In genomic region chr2:109021895-109022300, GRCh38 we compare ENCODE assay signal across 20 cellular contexts. TPM values are rescaled to one million over a fixed set of nuclear protein-coding genes. Genes with fewer than 3 reads are reported as not detected.
DNase-seq lines count a peak whose midpoint lies in the region; ATAC-seq, FAIRE-seq and TF ChIP-seq lines count a peak whose summit lies in the region.
"Had no signal": no experiment of that assay in that cellular context is flagged by ENCODE, and none has a peak within 500 bp of the region (broad histone marks: within the 10 kb centered on the region; RNA-seq: fewer than 3 reads in every experiment).

No MANE protein-coding gene starts in this region.

- peak overlapping the region; percentile 72; the same call in 1 of the 2 replicates for H2BK20ac ChIP-seq in H1 (ENCODE audit: low read length)

- TF ChIP-seq POLR2A in H1 (IDR thresholded peaks at IDR 0.05; ENCODE audit: control extremely low read depth in 1 of 2, low read depth in 2 of 2, low read length in 2 of 2) = no peak

- no peaks in the 10 kb centered on the region for H3F3A ChIP-seq in GM23338 (replicated peaks; ENCODE audit: low read depth)

- no peaks in the 10 kb centered on the region for H3K36me3 Mint-ChIP-seq in GM23338 (ENCODE audit: low read depth)
- H3K36me3 Mint-ChIP-seq: CD4-positive, alpha-beta memory T cell had no signal

- H4K20me1 ChIP-seq in GM23338 (replicated peaks; ENCODE audit: insufficient read depth) (no peaks in the 10 kb centered on the region), H1 (replicated peaks in 1 of 2; ENCODE audit: control insufficient read depth in 1 of 2, insufficient read depth in 2 of 2, low read length in 2 of 2) (no peaks in the 10 kb centered on the region), Karpas-422 (ENCODE audit: insufficient read depth, low read depth, low read length) (no peaks in the 10 kb centered on the region)

- H3K4ac ChIP-seq in H1 (replicated peaks; ENCODE audit: insufficient read length, low read depth, low read length) (no peak overlapping the region), neuronal stem cell (ENCODE audit: low read length) (no peak overlapping the region)

- H3K36me3 ChIP-seq in GM23338 (ENCODE audit: insufficient read depth) (no peaks in the 10 kb centered on the region), H1 (ENCODE audit: control insufficient read depth in 2 of 4, insufficient read depth in 4 of 4, low read length in 3 of 4) (no peaks in the 10 kb centered on the region), liver (ENCODE audit: control insufficient read depth in 4 of 4, insufficient read depth in 3 of 4, low read depth in 1 of 4, low read length in 3 of 4) (no peaks in the 10 kb centered on the region), neuronal stem cell (replicated peaks in 1 of 2; ENCODE audit: control insufficient read depth in 2 of 2, insufficient read depth in 2 of 2, low read length in 2 of 2) (no peaks in the 10 kb centered on the region), Karpas-422 (ENCODE audit: insufficient read depth, low read length) (no peaks in the 10 kb centered on the region)
- H3K36me3 ChIP-seq: BE2C had no signal

- CTCF ChIA-PET in H1 (lab: Charles Lee; ENCODE audit: partially characterized antibody) = interaction anchor here (0.8 kb wide), 1 partner anchor 10 kb away, joined by 3 read pairs; no protein-coding TSS in a partner anchor

- ATAC-seq in GM23338 (peak; percentile 64), HG03025 (IDR thresholded peaks at IDR 0.05; ENCODE audit: low FRiP score, unreplicated experiment) (no peak), GM21528 (IDR thresholded peaks at IDR 0.05; ENCODE audit: low FRiP score, unreplicated experiment) (no peak)
- ATAC-seq: HCT116 had no signal

- H3K4me3 ChIP-seq in GM23338 (no peak overlapping the region), H1 (ENCODE audit: extremely low read depth in 1 of 4, insufficient read depth in 2 of 4, low read depth in 3 of 4, low read length in 4 of 4) (no peak overlapping the region), liver (ENCODE audit: low read depth in 1 of 3, low read length in 3 of 3) (no peak overlapping the region), neuronal stem cell (ENCODE audit: low read length in 2 of 2) (no peak overlapping the region), Karpas-422 (ENCODE audit: low read length) (no peak overlapping the region)

- FAIRE-seq in H1 (lab: Jason Lieb, UNC) = no peak
- FAIRE-seq: A204.1, GM12892, H54 had no signal

- H3K9ac ChIP-seq in H1 (replicated peaks in 1 of 4; ENCODE audit: extremely low read depth in 1 of 4, low read depth in 3 of 4, low read length in 3 of 4) = no peak overlapping the region
- H3K9ac ChIP-seq in liver (ENCODE audit: low read depth in 1 of 2, low read length in 2 of 2) = no peak overlapping the region
- no peak overlapping the region for H3K9ac ChIP-seq in neuronal stem cell (ENCODE audit: low read depth, low read length, poor library complexity)
- no peak overlapping the region for H3K9ac ChIP-seq in Karpas-422 (ENCODE audit: low read length)

- H2BK12ac ChIP-seq in H1 (ENCODE audit: low read depth, low read length) = 0 out of 2 replicates have a peak overlapping the region, but pooled peaks have one; percentile 68
- H2BK12ac ChIP-seq in neuronal stem cell (ENCODE audit: low read length) = peak overlapping the region; percentile 80

- H3K4me2 ChIP-seq in GM23338 (no peak overlapping the region), H1 (ENCODE audit: insufficient read depth in 1 of 2, low read depth in 2 of 2, low read length in 2 of 2) (no peak overlapping the region), neuronal stem cell (ENCODE audit: insufficient read depth, low read length, poor library complexity, severe bottlenecking) (no peak overlapping the region), Karpas-422 (ENCODE audit: low read depth, low read length, poor library complexity, severe bottlenecking) (no peak overlapping the region)

- no peak overlapping the region for H3K56ac ChIP-seq in H1 (replicated peaks; ENCODE audit: insufficient read length, low read depth, low read length)

- H2BK120ac ChIP-seq in H1 (replicated peaks; ENCODE audit: low read depth, low read length) = no peak overlapping the region
- H2BK120ac ChIP-seq in neuronal stem cell (ENCODE audit: low read depth, low read length) = no peak overlapping the region

- H3K27me3 Mint-ChIP-seq in GM23338 (ENCODE audit: insufficient read depth, low read depth, poor library complexity) = peaks cover 3% of the 10 kb centered on the region
- H3K27me3 Mint-ChIP-seq: CD4-positive, alpha-beta memory T cell had no signal

- no peak for TF ChIP-seq EP300 in H1 (IDR thresholded peaks at IDR 0.05; ENCODE audit: borderline replicate concordance in 1 of 2, low read depth in 2 of 2, low read length in 2 of 2)

- TF ChIP-seq RAD21 in H1 (IDR thresholded peaks at IDR 0.05 in 1 of 2, conservative IDR thresholded peaks at IDR 0.05 in 1 of 2; ENCODE audit: low read depth in 2 of 2, low read length in 2 of 2) (0 out of 4 replicates have a peak, but pooled peaks have one; percentile 1 to 6), liver (IDR thresholded peaks at IDR 0.05) (peak; percentile 65 to 69)

- H2AK5ac ChIP-seq in H1 (ENCODE audit: low read depth, low read length) (no peak overlapping the region; the same call in 1 of the 2 replicates), neuronal stem cell (ENCODE audit: low read depth, low read length) (peak overlapping the region; percentile 95)

- H3K23me2 ChIP-seq in H1 (ENCODE audit: low read depth, low read length) = no peaks in the 10 kb centered on the region

- H3K4me1 ChIP-seq in GM23338 (ENCODE audit: insufficient read depth) (peaks cover 12% of the 10 kb centered on the region; the same call in 1 of the 2 replicates), H1 (replicated peaks in 1 of 4; ENCODE audit: control insufficient read depth in 3 of 4, insufficient read depth in 4 of 4, low read length in 3 of 4) (peaks cover 2 to 13% (median 8%) of the 10 kb centered on the region in 4 experiments), liver (ENCODE audit: control insufficient read depth in 4 of 4, insufficient read depth in 4 of 4, low read length in 3 of 4) (peaks cover 11 to 20% (median 13%) of the 10 kb centered on the region in 4 donors), neuronal stem cell (ENCODE audit: control insufficient read depth in 2 of 2, insufficient read depth in 1 of 2, low read depth in 1 of 2, low read length in 2 of 2) (peaks cover 11 to 18% of the 10 kb centered on the region in 2 donors), Karpas-422 (ENCODE audit: low read length) (no peaks in the 10 kb centered on the region)
- H3K4me1 ChIP-seq: BE2C had no signal

- H4K5ac ChIP-seq in H1 (ENCODE audit: insufficient read length, low read depth, low read length) = no peak overlapping the region

- H3K4me3 Mint-ChIP-seq in GM23338 = no peak overlapping the region
- H3K4me3 Mint-ChIP-seq: CD4-positive, alpha-beta memory T cell had no signal

- H3K18ac ChIP-seq in H1 (ENCODE audit: extremely low read depth, low read length) (no peak overlapping the region), neuronal stem cell (ENCODE audit: low read length) (peak overlapping the region; percentile 73)

- H3K27me3 ChIP-seq in GM23338 (ENCODE audit: insufficient read depth) = no peaks in the 10 kb centered on the region
- H3K27me3 ChIP-seq in H1 (replicated peaks in 1 of 4; ENCODE audit: control insufficient read depth in 3 of 4, extremely low read depth in 1 of 4, insufficient read depth in 3 of 4, low read length in 3 of 4) = peaks cover 0 to 2% (median 0%) of the 10 kb centered on the region in 4 experiments; a peak in 4 of 7 replicates
- no peaks in the 10 kb centered on the region for H3K27me3 ChIP-seq in liver (ENCODE audit: control insufficient read depth in 4 of 4, insufficient read depth in 4 of 4, low read length in 3 of 4)
- H3K27me3 ChIP-seq in neuronal stem cell (ENCODE audit: control insufficient read depth in 3 of 3, insufficient read depth in 3 of 3, low read depth in 1 of 3, low read length in 3 of 3) = peaks cover 0 to 26% (median 11%) of the 10 kb centered on the region in 3 experiments
- no peaks in the 10 kb centered on the region for H3K27me3 ChIP-seq in Karpas-422 (ENCODE audit: low read length)
- H3K27me3 ChIP-seq: BE2C had no signal

- no peak overlapping the region for H3K27ac ChIP-seq in GM23338 (ENCODE audit: low read depth)
- H3K27ac ChIP-seq in H1 (ENCODE audit: low read depth, low read length) = no peak overlapping the region
- H3K27ac ChIP-seq in liver (ENCODE audit: low read depth in 1 of 2, low read length in 2 of 2) = peak overlapping the region; percentile 30 to 81
- H3K27ac ChIP-seq in neuronal stem cell (replicated peaks; ENCODE audit: low read length) = no peak overlapping the region
- no peak overlapping the region for H3K27ac ChIP-seq in Karpas-422 (ENCODE audit: low read length)
- H3K27ac ChIP-seq: C4-2B, HL-60 had no signal

- H3K79me2 ChIP-seq in GM23338 (replicated peaks; ENCODE audit: insufficient read depth) = no peaks in the 10 kb centered on the region
- no peaks in the 10 kb centered on the region for H3K79me2 ChIP-seq in H1 (ENCODE audit: control insufficient read depth in 1 of 2, insufficient read depth in 2 of 2, low read length in 2 of 2)
- H3K79me2 ChIP-seq in Karpas-422 (ENCODE audit: low read length) = no peaks in the 10 kb centered on the region

- no peak overlapping the region for H2BK5ac ChIP-seq in H1 (ENCODE audit: low read depth, low read length)
- H2BK5ac ChIP-seq in neuronal stem cell (ENCODE audit: low read length) = no peak overlapping the region

- H3K14ac ChIP-seq in H1 (ENCODE audit: insufficient read length) (no peak overlapping the region), neuronal stem cell (ENCODE audit: low read length) (peak overlapping the region; percentile 92)

- H2AFZ ChIP-seq in GM23338 = peak overlapping the region; percentile 56
- 0 out of 2 replicates have a peak overlapping the region, but pooled peaks have one; percentile 7 for H2AFZ ChIP-seq in H1 (ENCODE audit: low read length)
- no peak overlapping the region for H2AFZ ChIP-seq in neuronal stem cell (ENCODE audit: low read length)
- H2AFZ ChIP-seq in Karpas-422 (ENCODE audit: low read length) = no peak overlapping the region

- H3K4me1 Mint-ChIP-seq in GM23338 = peaks cover 17% of the 10 kb centered on the region

- H3K9me2 ChIP-seq in GM23338 (ENCODE audit: insufficient read depth) (no peaks in the 10 kb centered on the region), Karpas-422 (replicated peaks; ENCODE audit: insufficient read depth, low read length) (no peaks in the 10 kb centered on the region)

- H3K9me3 Mint-ChIP-seq in GM23338 = no peaks in the 10 kb centered on the region
- H3K9me3 Mint-ChIP-seq: CD4-positive, alpha-beta memory T cell had no signal

- H3K79me1 ChIP-seq in H1 (ENCODE audit: low read depth, low read length) (no peaks in the 10 kb centered on the region; the same call in 1 of the 2 replicates), neuronal stem cell (ENCODE audit: low read depth, low read length) (no peaks in the 10 kb centered on the region)

- POLR2A ChIA-PET in H1 (lab: Charles Lee; ENCODE audit: partially characterized antibody) = no interaction called here

- H2BK15ac ChIP-seq in H1 (ENCODE audit: low read length) (no peak overlapping the region), neuronal stem cell (ENCODE audit: low read length) (no peak overlapping the region)

- H3K9me3 ChIP-seq in H1 (ENCODE audit: insufficient read depth in 2 of 2, low read depth in 1 of 2, low read length in 1 of 2) (no peaks in the 10 kb centered on the region), liver (ENCODE audit: control insufficient read depth in 4 of 4, low read length in 3 of 4) (no peaks in the 10 kb centered on the region), neuronal stem cell (replicated peaks in 1 of 2; ENCODE audit: control insufficient read depth in 2 of 2, insufficient read depth in 1 of 2, low read depth in 1 of 2, low read length in 2 of 2) (no peaks in the 10 kb centered on the region), Karpas-422 (ENCODE audit: low read length) (no peaks in the 10 kb centered on the region)
- H3K9me3 ChIP-seq: BE2C had no signal

- TF ChIP-seq CTCF in GM23338 (conservative IDR thresholded peaks at IDR 0.05; ENCODE audit: low read depth in 2 of 2) = 0 out of 4 replicates have a peak, but pooled peaks of 1 of the 2 experiments have one; percentile 10
- TF ChIP-seq CTCF in H1 (IDR thresholded peaks at IDR 0.05; ENCODE audit: control extremely low read depth in 1 of 3, insufficient read depth in 1 of 3, low read depth in 1 of 3, low read length in 3 of 3) = peak in 1 of 3 experiments; percentile 10; a peak in 1 of 4 replicates
- TF ChIP-seq CTCF in liver (IDR thresholded peaks at IDR 0.05; ENCODE audit: low read depth, low read length, missing input control) = peak; percentile 14

- peak; percentile 34 for DNase-seq in GM23338 (ENCODE audit: low spot score)
- DNase-seq in H1 (ENCODE audit: low read depth in 1 of 2, low spot score in 2 of 2) = no peak
- DNase-seq in neuronal stem cell (ENCODE audit: low spot score) = no peak
- no peak for DNase-seq in NCI-H1417 treated with DMSO at 0.1 percent for 48 hours (lab: John Stamatoyannopoulos, UW)
- DNase-seq in Karpas-422 = no peak
- DNase-seq: BE2C; CD4-positive, alpha-beta memory T cell; COR-L47; DND-41; GDM1; IMR-90 had no signal

- no peak overlapping the region for H3K27ac Mint-ChIP-seq in GM23338

- no peak overlapping the region for H4K91ac ChIP-seq in H1 (replicated peaks; ENCODE audit: insufficient read length, low read length)
- peak overlapping the region; percentile 26 for H4K91ac ChIP-seq in neuronal stem cell (ENCODE audit: low read depth, low read length, poor library complexity)

- peak overlapping the region; percentile 41; the same call in 1 of the 2 replicates for H4K8ac ChIP-seq in H1 (ENCODE audit: extremely low read depth, insufficient read depth, low read length)
- no peak overlapping the region for H4K8ac ChIP-seq in neuronal stem cell (ENCODE audit: low read depth, low read length)

- H3K23ac ChIP-seq in H1 (ENCODE audit: insufficient read length) (no peak overlapping the region), neuronal stem cell (ENCODE audit: low read depth, low read length, poor library complexity) (no peak overlapping the region)

- WGBS in H1 (ENCODE audit: extremely low coverage in 1 of 2, insufficient coverage in 1 of 2, insufficient read length in 1 of 2, insufficient replicate concordance in 2 of 2, low coverage in 1 of 2, low lambda C conversion rate in 2 of 2, missing lambda C conversion rate in 1 of 2), 2 experiments = 81% methylated on average over 13 of the region's 13 CpGs; no CpG with 5 or more reads in 1 of the 2 experiments
- 44% methylated on average over 13 of the region's 13 CpGs for WGBS in liver
- no CpG with 5 or more reads among the region's 13 CpGs for WGBS in neuronal stem cell (ENCODE audit: extremely low coverage in 2 of 2, insufficient read length in 2 of 2, insufficient replicate concordance in 1 of 2), 2 donors

RNA-seq across cellular contexts. Expression of gene EDAR, which starts 32.9 kb away (rescaled TPM):
- total RNA-seq in GM23338 (2014; rRNA removed; shearing (Covaris generic)) = not detected in 2 replicates
- polyA plus RNA-seq in GM23338 (2016; fragmentation: Nextera tagmentation; extraction: Ambion mirVana) = 0.10 TPM in 1 of 2 replicates, not detected in the other
- not detected in 2 replicates for total RNA-seq in H1 (2021; fragmentation: NEBNext Ultra II Directional; extraction: Animal tissue kit (Norgen Biotek cat#: 25700))
- not detected in 2 replicates for polyA plus RNA-seq in H1 (2011; rRNA removed)
- polyA plus RNA-seq in H1 (2011; cell fraction: cytosol; rRNA removed) = not detected
- not detected for polyA plus RNA-seq in H1 (2011; cell fraction: nucleus; rRNA removed)
- 0.06 to 0.08 TPM (median 0.08 TPM) in 3 of 4 replicates, not detected in the other for polyA plus RNA-seq in H1 (2012, experiment 1 of 2)
- polyA plus RNA-seq in H1 (2012, experiment 2 of 2) = not detected
- polyA plus RNA-seq in H1 (2013, experiment 1 of 2) = not detected
- not detected for polyA plus RNA-seq in H1 (2013, experiment 2 of 2)
- not detected in 2 replicates for polyA minus RNA-seq in H1 (2011; rRNA and poly(A)+ RNA removed)
- polyA minus RNA-seq in H1 (2011; cell fraction: cytosol; rRNA and poly(A)+ RNA removed) = not detected
- polyA minus RNA-seq in H1 (2011; cell fraction: nucleus; rRNA and poly(A)+ RNA removed) = not detected
- total RNA-seq in liver = under 1 TPM; 0.09 to 0.50 TPM
- polyA plus RNA-seq in liver = under 1 TPM; 0.09 to 0.10 TPM
- polyA plus RNA-seq in neuronal stem cell (2013, experiment 1 of 2) = not detected
- polyA plus RNA-seq in neuronal stem cell (2013, experiment 2 of 2) = not detected
- total RNA-seq in Karpas-422 (2014; rRNA removed; shearing (Covaris generic); ENCODE audit: low replicate concordance) = not detected in 2 replicates
- total RNA-seq: IMR-90 had no signal
- polyA plus RNA-seq: IMR-90 had no signal

Comparison
In these comparisons a context has a peak if more than half of its experiments do, and no peak if none do; other contexts are left out.
1. H2AFZ ChIP-seq: peak in GM23338 (single experiment) and H1 (single experiment); none in neuronal stem cell (single experiment) and Karpas-422 (single experiment).
2. H3K27ac ChIP-seq: peak in liver (2 of 2); none in GM23338 (single experiment), H1 (single experiment), neuronal stem cell (single experiment) and Karpas-422 (single experiment).